ENCODE assay signal across 2 cellular contexts in the genomic region with DNA sequence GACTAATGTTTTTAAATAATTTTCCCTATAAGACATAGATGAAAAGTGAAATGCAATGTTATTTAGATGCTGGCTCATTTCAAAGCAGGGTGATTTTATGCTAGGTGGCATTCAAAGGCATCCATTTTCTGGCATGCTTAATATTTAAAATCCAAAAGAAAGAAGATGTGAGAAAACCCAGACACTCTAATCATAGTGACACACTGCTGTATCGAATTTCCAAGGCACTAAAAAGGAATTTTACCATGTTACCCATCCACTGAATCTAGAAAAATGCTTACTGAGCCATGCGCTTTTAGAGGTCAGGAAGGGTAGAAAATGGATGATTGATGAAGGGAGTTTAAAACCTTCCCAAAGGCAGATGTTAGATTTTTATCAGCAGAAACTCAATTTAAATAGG.
TF ChIP-seq lines count a peak whose summit lies in the region.

No MANE protein-coding gene starts in this region.

TF ChIP-seq in SK-N-SH, 30 proteins besides CTCF, POLR2A, EP300 and RAD21:
- TF ChIP-seq SIN3A (IDR thresholded peaks at IDR 0.05; ENCODE audit: borderline replicate concordance, low read depth, low read length) (no peak; the same call in 1 of the 2 replicates), FOXJ3 (CRISPR knock-in tag; IDR thresholded peaks at IDR 0.05) (no peak), TEAD4 (IDR thresholded peaks at IDR 0.05; ENCODE audit: borderline replicate concordance, insufficient read depth) (peak; percentile 92), EZH2phosphoT487 (IDR thresholded peaks at IDR 0.05; ENCODE audit: borderline replicate concordance, low read depth) (no peak), MEF2A (IDR thresholded peaks at IDR 0.05; ENCODE audit: borderline replicate concordance, low read depth) (peak; percentile 51; the same call in 1 of the 2 replicates), RXRA (IDR thresholded peaks at IDR 0.05; ENCODE audit: borderline replicate concordance, low read depth) (peak; percentile 65; the same call in 1 of the 2 replicates), FOXM1 (IDR thresholded peaks at IDR 0.05; ENCODE audit: low read depth) (peak; percentile 90), CHD2 (IDR thresholded peaks at IDR 0.05; ENCODE audit: low read length, partially characterized antibody) (no peak), TAF1 (IDR thresholded peaks at IDR 0.05; ENCODE audit: borderline replicate concordance, low read depth, low read length) (no peak), TCF12 (IDR thresholded peaks at IDR 0.05) (peak; percentile 99), NFIC (IDR thresholded peaks at IDR 0.05; ENCODE audit: borderline replicate concordance) (peak; percentile 60), SMC3 (IDR thresholded peaks at IDR 0.05; ENCODE audit: low read depth, low read length) (no peak), NRF1 (IDR thresholded peaks at IDR 0.05; ENCODE audit: low read depth, low read length) (no peak), POLR2AphosphoS5 (IDR thresholded peaks at IDR 0.05; ENCODE audit: low read depth, low read length) (peak; percentile 85), FOSL2 (IDR thresholded peaks at IDR 0.05; ENCODE audit: borderline replicate concordance, low read depth) (peak; percentile 52; the same call in 1 of the 2 replicates), GATA2 (CRISPR knock-in tag; IDR thresholded peaks at IDR 0.05) (no peak), JUND (IDR thresholded peaks at IDR 0.05) (peak; percentile 78)
- TF ChIP-seq, protein P1, sequence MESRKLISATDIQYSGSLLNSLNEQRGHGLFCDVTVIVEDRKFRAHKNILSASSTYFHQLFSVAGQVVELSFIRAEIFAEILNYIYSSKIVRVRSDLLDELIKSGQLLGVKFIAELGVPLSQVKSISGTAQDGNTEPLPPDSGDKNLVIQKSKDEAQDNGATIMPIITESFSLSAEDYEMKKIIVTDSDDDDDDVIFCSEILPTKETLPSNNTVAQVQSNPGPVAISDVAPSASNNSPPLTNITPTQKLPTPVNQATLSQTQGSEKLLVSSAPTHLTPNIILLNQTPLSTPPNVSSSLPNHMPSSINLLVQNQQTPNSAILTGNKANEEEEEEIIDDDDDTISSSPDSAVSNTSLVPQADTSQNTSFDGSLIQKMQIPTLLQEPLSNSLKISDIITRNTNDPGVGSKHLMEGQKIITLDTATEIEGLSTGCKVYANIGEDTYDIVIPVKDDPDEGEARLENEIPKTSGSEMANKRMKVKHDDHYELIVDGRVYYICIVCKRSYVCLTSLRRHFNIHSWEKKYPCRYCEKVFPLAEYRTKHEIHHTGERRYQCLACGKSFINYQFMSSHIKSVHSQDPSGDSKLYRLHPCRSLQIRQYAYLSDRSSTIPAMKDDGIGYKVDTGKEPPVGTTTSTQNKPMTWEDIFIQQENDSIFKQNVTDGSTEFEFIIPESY (IDR thresholded peaks at IDR 0.05; ENCODE audit: borderline replicate concordance, low read depth): 0 out of 2 replicates have a peak, but pooled peaks have one; percentile 39
- TF ChIP-seq, protein P2, sequence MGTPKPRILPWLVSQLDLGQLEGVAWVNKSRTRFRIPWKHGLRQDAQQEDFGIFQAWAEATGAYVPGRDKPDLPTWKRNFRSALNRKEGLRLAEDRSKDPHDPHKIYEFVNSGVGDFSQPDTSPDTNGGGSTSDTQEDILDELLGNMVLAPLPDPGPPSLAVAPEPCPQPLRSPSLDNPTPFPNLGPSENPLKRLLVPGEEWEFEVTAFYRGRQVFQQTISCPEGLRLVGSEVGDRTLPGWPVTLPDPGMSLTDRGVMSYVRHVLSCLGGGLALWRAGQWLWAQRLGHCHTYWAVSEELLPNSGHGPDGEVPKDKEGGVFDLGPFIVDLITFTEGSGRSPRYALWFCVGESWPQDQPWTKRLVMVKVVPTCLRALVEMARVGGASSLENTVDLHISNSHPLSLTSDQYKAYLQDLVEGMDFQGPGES (IDR thresholded peaks at IDR 0.05; ENCODE audit: low read depth, low read length): no peak
- TF ChIP-seq, protein P3, sequence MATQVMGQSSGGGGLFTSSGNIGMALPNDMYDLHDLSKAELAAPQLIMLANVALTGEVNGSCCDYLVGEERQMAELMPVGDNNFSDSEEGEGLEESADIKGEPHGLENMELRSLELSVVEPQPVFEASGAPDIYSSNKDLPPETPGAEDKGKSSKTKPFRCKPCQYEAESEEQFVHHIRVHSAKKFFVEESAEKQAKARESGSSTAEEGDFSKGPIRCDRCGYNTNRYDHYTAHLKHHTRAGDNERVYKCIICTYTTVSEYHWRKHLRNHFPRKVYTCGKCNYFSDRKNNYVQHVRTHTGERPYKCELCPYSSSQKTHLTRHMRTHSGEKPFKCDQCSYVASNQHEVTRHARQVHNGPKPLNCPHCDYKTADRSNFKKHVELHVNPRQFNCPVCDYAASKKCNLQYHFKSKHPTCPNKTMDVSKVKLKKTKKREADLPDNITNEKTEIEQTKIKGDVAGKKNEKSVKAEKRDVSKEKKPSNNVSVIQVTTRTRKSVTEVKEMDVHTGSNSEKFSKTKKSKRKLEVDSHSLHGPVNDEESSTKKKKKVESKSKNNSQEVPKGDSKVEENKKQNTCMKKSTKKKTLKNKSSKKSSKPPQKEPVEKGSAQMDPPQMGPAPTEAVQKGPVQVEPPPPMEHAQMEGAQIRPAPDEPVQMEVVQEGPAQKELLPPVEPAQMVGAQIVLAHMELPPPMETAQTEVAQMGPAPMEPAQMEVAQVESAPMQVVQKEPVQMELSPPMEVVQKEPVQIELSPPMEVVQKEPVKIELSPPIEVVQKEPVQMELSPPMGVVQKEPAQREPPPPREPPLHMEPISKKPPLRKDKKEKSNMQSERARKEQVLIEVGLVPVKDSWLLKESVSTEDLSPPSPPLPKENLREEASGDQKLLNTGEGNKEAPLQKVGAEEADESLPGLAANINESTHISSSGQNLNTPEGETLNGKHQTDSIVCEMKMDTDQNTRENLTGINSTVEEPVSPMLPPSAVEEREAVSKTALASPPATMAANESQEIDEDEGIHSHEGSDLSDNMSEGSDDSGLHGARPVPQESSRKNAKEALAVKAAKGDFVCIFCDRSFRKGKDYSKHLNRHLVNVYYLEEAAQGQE (IDR thresholded peaks at IDR 0.05; ENCODE audit: low read depth, low read length): no peak
- TF ChIP-seq, protein P4, sequence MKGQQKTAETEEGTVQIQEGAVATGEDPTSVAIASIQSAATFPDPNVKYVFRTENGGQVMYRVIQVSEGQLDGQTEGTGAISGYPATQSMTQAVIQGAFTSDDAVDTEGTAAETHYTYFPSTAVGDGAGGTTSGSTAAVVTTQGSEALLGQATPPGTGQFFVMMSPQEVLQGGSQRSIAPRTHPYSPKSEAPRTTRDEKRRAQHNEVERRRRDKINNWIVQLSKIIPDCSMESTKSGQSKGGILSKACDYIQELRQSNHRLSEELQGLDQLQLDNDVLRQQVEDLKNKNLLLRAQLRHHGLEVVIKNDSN (IDR thresholded peaks at IDR 0.05; ENCODE audit: borderline replicate concordance, low read depth): peak; percentile 12; the same call in 1 of the 2 replicates
- TF ChIP-seq, protein P5, sequence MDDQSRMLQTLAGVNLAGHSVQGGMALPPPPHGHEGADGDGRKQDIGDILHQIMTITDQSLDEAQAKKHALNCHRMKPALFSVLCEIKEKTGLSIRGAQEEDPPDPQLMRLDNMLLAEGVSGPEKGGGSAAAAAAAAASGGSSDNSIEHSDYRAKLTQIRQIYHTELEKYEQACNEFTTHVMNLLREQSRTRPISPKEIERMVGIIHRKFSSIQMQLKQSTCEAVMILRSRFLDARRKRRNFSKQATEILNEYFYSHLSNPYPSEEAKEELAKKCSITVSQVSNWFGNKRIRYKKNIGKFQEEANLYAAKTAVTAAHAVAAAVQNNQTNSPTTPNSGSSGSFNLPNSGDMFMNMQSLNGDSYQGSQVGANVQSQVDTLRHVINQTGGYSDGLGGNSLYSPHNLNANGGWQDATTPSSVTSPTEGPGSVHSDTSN (IDR thresholded peaks at IDR 0.05): peak; percentile 93

TF ChIP-seq in endothelial cell of umbilical vein, 7 proteins besides CTCF, POLR2A, EP300 and RAD21:
- TF ChIP-seq FOS (IDR thresholded peaks at IDR 0.05; ENCODE audit: borderline replicate concordance, insufficient read depth, low read length) (no peak), GATA2 (IDR thresholded peaks at IDR 0.05; ENCODE audit: insufficient read depth, insufficient read length, low read depth, low read length) (no peak), POLR2AphosphoS5 (IDR thresholded peaks at IDR 0.05; ENCODE audit: insufficient read depth, low read depth, low read length) (no peak), EZH2 (IDR thresholded peaks at IDR 0.05; ENCODE audit: borderline replicate concordance, low read depth, low read length, severe bottlenecking) (no peak), JUN (IDR thresholded peaks at IDR 0.05; ENCODE audit: borderline replicate concordance, insufficient read depth, insufficient read length, low read depth) (no peak), MYC (IDR thresholded peaks at IDR 0.05; ENCODE audit: low read depth, low read length) (no peak)
- TF ChIP-seq, protein P6, sequence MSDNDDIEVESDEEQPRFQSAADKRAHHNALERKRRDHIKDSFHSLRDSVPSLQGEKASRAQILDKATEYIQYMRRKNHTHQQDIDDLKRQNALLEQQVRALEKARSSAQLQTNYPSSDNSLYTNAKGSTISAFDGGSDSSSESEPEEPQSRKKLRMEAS (IDR thresholded peaks at IDR 0.05; ENCODE audit: insufficient read depth, insufficient read length): no peak
TF ChIP-seq in endothelial cell of umbilical vein: peak in this region for 0.
